Comparison of ENCODE assay signal across 8 cellular contexts in genomic region chr13:34941835-34942731, GRCh38. TPM values are rescaled to one million over a fixed set of nuclear protein-coding genes. Genes with fewer than 3 reads are reported as not detected.
DNase-seq lines count a peak whose midpoint lies in the region; ATAC-seq, FAIRE-seq and TF ChIP-seq lines count a peak whose summit lies in the region.

Gene NBEA (plus strand): TSS chr13:34942270. CDS start chr13:34942821, 551 bp downstream.

- WGBS in A549 (ENCODE audit: missing lambda C conversion rate), result 0% methylated on average over 12 of the region's 76 CpGs

- H3K4me2 ChIP-seq in A549, result peak within 1 kb of the TSS; percentile 95

- no peaks in the 10 kb centered on the region for H3K9me3 Mint-ChIP-seq in activated CD4-positive, alpha-beta T cell treated with anti-CD3 and anti-CD28 coated beads for 36 hours (ENCODE audit: low read depth)

- DNase-seq in A549 (ENCODE audit: low read depth in 1 of 2, low spot score in 1 of 2) (peak; percentile 39 to 76), NCI-H226 (peak; percentile 25), choroid plexus epithelial cell (ENCODE audit: low read depth) (peak; percentile 44), kidney tubule cell (ENCODE audit: low spot score) (peak; percentile 84)
- peak; percentile 86 for DNase-seq in activated CD4-positive, alpha-beta T cell treated with anti-CD3 and anti-CD28 coated beads for 36 hours
- DNase-seq in stimulated activated CD4-positive, alpha-beta T cell treated with anti-CD3 and anti-CD28 coated beads, Interleukin-1b, Interleukin-23, amount 100 ng/mL, for 24 hours (ENCODE audit: low read depth in 4 of 4, low spot score in 1 of 4), result peak; percentile 31 to 67 (median 58)

- peak; percentile 66 for TF ChIP-seq POLR2A in A549 (IDR thresholded peaks at IDR 0.05; ENCODE audit: low read length)

- H3K4me1 ChIP-seq in A549, result peaks cover 30% of the 10 kb centered on the region; the same call in 2 of the 3 replicates

- ATAC-seq in A549 (peak; percentile 83 to 86), GM18858 (IDR thresholded peaks at IDR 0.05; ENCODE audit: unreplicated experiment) (peak; percentile 43), HG03095 (IDR thresholded peaks at IDR 0.05; ENCODE audit: unreplicated experiment) (peak; percentile 69)
- peak; percentile 64 for ATAC-seq in activated CD4-positive, alpha-beta T cell treated with anti-CD3 and anti-CD28 coated beads for 36 hours

- H3K36me3 Mint-ChIP-seq in activated CD4-positive, alpha-beta T cell treated with anti-CD3 and anti-CD28 coated beads for 36 hours (ENCODE audit: low read depth), result no peaks in the 10 kb centered on the region

- H3K4me3 ChIP-seq in A549 (peak within 1 kb of the TSS; percentile 91), choroid plexus epithelial cell (ENCODE audit: low read depth, low read length) (peak within 1 kb of the TSS; percentile 88)

- intact Hi-C loops in activated CD4-positive, alpha-beta T cell treated with anti-CD3 and anti-CD28 coated beads for 36 hours (cut with DNase I, micrococcal nuclease), result loop anchor here (2.0 to 10.0 kb wide), 7 partner anchors 213 to 1400 kb away; partner anchors contain the start of gene RFC3 (in 1 of the 2)

- CTCF ChIA-PET in A549 (lab: Yijun Ruan, JAX), result interaction anchor here (0.6 kb wide), 1 partner anchor 9 kb away, joined by 3 read pairs; no protein-coding TSS in a partner anchor
- CTCF ChIA-PET in activated CD4-positive, alpha-beta T cell treated with anti-CD3 and anti-CD28 coated beads for 36 hours (lab: Charles Lee), result no interaction called here

- FAIRE-seq in A549 (lab: Jason Lieb, UNC), result no peak

- no peaks in the 10 kb centered on the region for H3K9me3 ChIP-seq in A549

- no peak for TF ChIP-seq EP300 in A549 (IDR thresholded peaks at IDR 0.05)

- H3K27me3 Mint-ChIP-seq in activated CD4-positive, alpha-beta T cell treated with anti-CD3 and anti-CD28 coated beads for 36 hours, result peaks cover 33% of the 10 kb centered on the region

- peak within 1 kb of the TSS; percentile 83 for H3K4me3 Mint-ChIP-seq in activated CD4-positive, alpha-beta T cell treated with anti-CD3 and anti-CD28 coated beads for 36 hours

- peaks cover 22% of the 10 kb centered on the region for H3K4me1 Mint-ChIP-seq in activated CD4-positive, alpha-beta T cell treated with anti-CD3 and anti-CD28 coated beads for 36 hours

- H3K27ac ChIP-seq in A549, result peak within 1 kb of the TSS; percentile 79 to 93

- TF ChIP-seq RAD21 in A549 (conservative IDR thresholded peaks at IDR 0.05 in 1 of 2, IDR thresholded peaks at IDR 0.05 in 1 of 2), result no peak

- no peak for TF ChIP-seq CTCF in A549 (IDR thresholded peaks at IDR 0.05)
- TF ChIP-seq CTCF in choroid plexus epithelial cell (conservative IDR thresholded peaks at IDR 0.05; ENCODE audit: low read depth, low read length), result peak; percentile 34

- H3K27ac Mint-ChIP-seq in activated CD4-positive, alpha-beta T cell treated with anti-CD3 and anti-CD28 coated beads for 36 hours, result peak within 1 kb of the TSS; percentile 20

- POLR2A ChIA-PET in A549 (lab: Yijun Ruan, JAX), result interaction anchor here (0.6 kb wide), 1 partner anchor 785 kb away, joined by 4 read pairs; no protein-coding TSS in a partner anchor
- POLR2A ChIA-PET in activated CD4-positive, alpha-beta T cell treated with anti-CD3 and anti-CD28 coated beads for 36 hours (lab: Charles Lee), result no interaction called here

TF ChIP-seq in A549, 52 proteins besides CTCF, POLR2A, EP300 and RAD21:
- TF ChIP-seq TFCP2L1 (CRISPR knock-in tag; IDR thresholded peaks at IDR 0.05) (no peak), E2F6 (IDR thresholded peaks at IDR 0.05; ENCODE audit: borderline replicate concordance, low read depth) (no peak), CHD4 (IDR thresholded peaks at IDR 0.05; ENCODE audit: borderline replicate concordance) (no peak), JUN (IDR thresholded peaks at IDR 0.05) (peak in 1 of 2 experiments; percentile 52; a peak in 2 of 5 replicates), CBX2 (IDR thresholded peaks at IDR 0.05; ENCODE audit: borderline replicate concordance, low read depth) (no peak), REST (IDR thresholded peaks at IDR 0.05) (no peak), BHLHE40 (IDR thresholded peaks at IDR 0.05; ENCODE audit: low read depth, low read length) (no peak), CBX8 (IDR thresholded peaks at IDR 0.05) (no peak), MAX (IDR thresholded peaks at IDR 0.05) (peak; percentile 65), ATOH8 (CRISPR knock-in tag; IDR thresholded peaks at IDR 0.05; ENCODE audit: low read depth) (no peak), TP53 (CRISPR knock-in tag; IDR thresholded peaks at IDR 0.05) (no peak), PBX3 (IDR thresholded peaks at IDR 0.05) (no peak)
TF ChIP-seq in A549: peak in this region for 2.

RNA-seq across cellular contexts. Expression of gene NBEA, which starts in this region (rescaled TPM):
- polyA plus RNA-seq in A549 (2011; rRNA removed), result 11.8 and 12.3 TPM in 2 replicates
- polyA plus RNA-seq in A549 (2012; cell fraction: cytosol; rRNA removed), result 1.6 and 1.9 TPM in 2 replicates
- 2.6 and 4.4 TPM in 2 replicates for polyA plus RNA-seq in A549 (2012; cell fraction: nucleus; rRNA removed)
- 3.5 to 4.2 TPM (median 4.1 TPM) in 3 replicates for polyA plus RNA-seq in A549 (2017; fragmentation: RNase III; extraction: RNeasy Plus Mini Kit Qiagen cat#74134 plus additional on column Dnase treatment)
- polyA minus RNA-seq in A549 (2011; rRNA and poly(A)+ RNA removed), result 23.6 and 30.8 TPM in 2 replicates
- total RNA-seq in activated CD4-positive, alpha-beta T cell treated with anti-CD3 and anti-CD28 coated beads for 36 hours, result under 1 TPM; 0.39 to 0.44 TPM

Comparison
In these comparisons a context has a peak if more than half of its experiments do, and no peak if none do; other contexts are left out.
1. Peak in every context shown above with its lines: DNase-seq, ATAC-seq, H3K4me3 ChIP-seq and H3K27ac ChIP-seq.
2. Peak in DNase-seq and ATAC-seq in activated CD4-positive, alpha-beta T cell treated with anti-CD3 and anti-CD28 coated beads for 36 hours; RNA of the gene not detected or under 1 TPM.
3. DNase-seq: peak in every context shown above with its lines; median percentile 86 in activated CD4-positive, alpha-beta T cell treated with anti-CD3 and anti-CD28 coated beads for 36 hours; 84 in kidney tubule cell; 58 in A549; 58 in stimulated activated CD4-positive, alpha-beta T cell treated with anti-CD3 and anti-CD28 coated beads, Interleukin-1b, Interleukin-23, amount 100 ng/mL, for 24 hours; 44 in choroid plexus epithelial cell; 25 in NCI-H226.